In genomic region chr19:1206733-1207301, GRCh38 we compare ENCODE assay signal across 6 cellular contexts. TPM values are rescaled to one million over a fixed set of nuclear protein-coding genes. Genes with fewer than 3 reads are reported as not detected.
DNase-seq lines count a peak whose midpoint lies in the region; ATAC-seq and FAIRE-seq lines count a peak whose summit lies in the region.

No MANE protein-coding gene starts in this region.

- FAIRE-seq in HTR-8/SVneo (lab: Jason Lieb, UNC): no peak

- peak; percentile 1 for ATAC-seq in activated naive CD8-positive, alpha-beta T cell treated with anti-CD3 and anti-CD28 coated beads, Interleukin-2, amount 10 ng/mL, durations not matched to agents 7 days and 5 days (ENCODE audit: low read depth)

- H3K4me1 Mint-ChIP-seq in IgD-negative memory B cell: peaks cover 3 to 12% (median 12%) of the 10 kb centered on the region in 3 donors
- H3K4me1 Mint-ChIP-seq in activated naive CD8-positive, alpha-beta T cell treated with anti-CD3 and anti-CD28 coated beads, Interleukin-2, amount 10 ng/mL, durations not matched to agents 7 days and 5 days: peaks cover 27% of the 10 kb centered on the region

- no peaks in the 10 kb centered on the region for H3K36me3 Mint-ChIP-seq in IgD-negative memory B cell
- peaks cover 13% of the 10 kb centered on the region for H3K36me3 Mint-ChIP-seq in activated naive CD8-positive, alpha-beta T cell treated with anti-CD3 and anti-CD28 coated beads, Interleukin-2, amount 10 ng/mL, durations not matched to agents 7 days and 5 days

- POLR2A ChIA-PET in activated naive CD8-positive, alpha-beta T cell treated with anti-CD3 and anti-CD28 coated beads, Interleukin-2, amount 10 ng/mL, durations not matched to agents 7 days and 5 days (lab: Charles Lee): no interaction called here

- no peaks in the 10 kb centered on the region for H3K9me3 Mint-ChIP-seq in IgD-negative memory B cell
- no peaks in the 10 kb centered on the region for H3K9me3 Mint-ChIP-seq in activated naive CD8-positive, alpha-beta T cell treated with anti-CD3 and anti-CD28 coated beads, Interleukin-2, amount 10 ng/mL, durations not matched to agents 7 days and 5 days

- WGBS in mesodermal cell (ENCODE audit: insufficient coverage in 2 of 2), 2 experiments: 1 to 5% methylated on average over 22 to 30 of the region's 32 CpGs

- peak overlapping the region; percentile 39 for H3K27ac ChIP-seq in mesodermal cell (ENCODE audit: low read depth, low read length, severe bottlenecking)

- peak; percentile 62 for DNase-seq in activated naive CD8-positive, alpha-beta T cell treated with anti-CD3 and anti-CD28 coated beads, Interleukin-2, amount 10 ng/mL, durations not matched to agents 7 days and 5 days
- DNase-seq in HTR-8/SVneo (ENCODE audit: insufficient read length, low spot score): no peak
- DNase-seq in amniotic stem cell (lab: John Stamatoyannopoulos, UW): no peak
- no peak for DNase-seq in AG20443 (ENCODE audit: low spot score)

- H3K36me3 ChIP-seq in mesodermal cell (ENCODE audit: control insufficient read depth, insufficient read depth, low read length): peaks cover 38% of the 10 kb centered on the region

- peak overlapping the region; percentile 94 to 96 (median 94) for H3K27ac Mint-ChIP-seq in IgD-negative memory B cell
- peak overlapping the region; percentile 91 for H3K27ac Mint-ChIP-seq in activated naive CD8-positive, alpha-beta T cell treated with anti-CD3 and anti-CD28 coated beads, Interleukin-2, amount 10 ng/mL, durations not matched to agents 7 days and 5 days

- peak overlapping the region; percentile 89 to 99 (median 98) for H3K4me3 Mint-ChIP-seq in IgD-negative memory B cell
- H3K4me3 Mint-ChIP-seq in activated naive CD8-positive, alpha-beta T cell treated with anti-CD3 and anti-CD28 coated beads, Interleukin-2, amount 10 ng/mL, durations not matched to agents 7 days and 5 days: peak overlapping the region; percentile 97

- peaks cover 21% of the 10 kb centered on the region for H3K4me1 ChIP-seq in mesodermal cell (ENCODE audit: control insufficient read depth, insufficient read depth, low read length, poor library complexity, severe bottlenecking)

- H3K27me3 Mint-ChIP-seq in IgD-negative memory B cell: no peaks in the 10 kb centered on the region
- H3K27me3 Mint-ChIP-seq in activated naive CD8-positive, alpha-beta T cell treated with anti-CD3 and anti-CD28 coated beads, Interleukin-2, amount 10 ng/mL, durations not matched to agents 7 days and 5 days: no peaks in the 10 kb centered on the region

- H3K4me3 ChIP-seq in mesodermal cell (ENCODE audit: extremely low read depth, insufficient read depth, low read length, poor library complexity, severe bottlenecking): peak overlapping the region; percentile 76

- H3K9me3 ChIP-seq in mesodermal cell (ENCODE audit: control insufficient read depth, low read length): no peaks in the 10 kb centered on the region

RNA-seq across cellular contexts. Expression of gene STK11, which starts 1.2 kb away (rescaled TPM):
- 14.9 TPM for polyA plus RNA-seq in IgD-negative memory B cell
- 10 to 100 TPM; 87.1 to 87.2 TPM for total RNA-seq in activated naive CD8-positive, alpha-beta T cell treated with anti-CD3 and anti-CD28 coated beads, Interleukin-2, amount 10 ng/mL, durations not matched to agents 7 days and 5 days
- 51.9 TPM for polyA plus RNA-seq in mesodermal cell (2013, experiment 1 of 2)
- polyA plus RNA-seq in mesodermal cell (2013, experiment 2 of 2): 51.1 TPM

RNA-seq across cellular contexts. Expression of gene CBARP, which starts 31.0 kb away (rescaled TPM):
- polyA plus RNA-seq in IgD-negative memory B cell: not detected
- under 1 TPM; 0.14 to 0.17 TPM for total RNA-seq in activated naive CD8-positive, alpha-beta T cell treated with anti-CD3 and anti-CD28 coated beads, Interleukin-2, amount 10 ng/mL, durations not matched to agents 7 days and 5 days
- 11.5 TPM for polyA plus RNA-seq in mesodermal cell (2013, experiment 1 of 2)
- polyA plus RNA-seq in mesodermal cell (2013, experiment 2 of 2): 12.2 TPM

RNA-seq across cellular contexts. Expression of gene SBNO2, which starts 32.7 kb away (rescaled TPM):
- 2.1 TPM for polyA plus RNA-seq in IgD-negative memory B cell
- 10 to 100 TPM; 77.7 to 90.6 TPM for total RNA-seq in activated naive CD8-positive, alpha-beta T cell treated with anti-CD3 and anti-CD28 coated beads, Interleukin-2, amount 10 ng/mL, durations not matched to agents 7 days and 5 days
- 23.2 TPM for polyA plus RNA-seq in mesodermal cell (2013, experiment 1 of 2)
- polyA plus RNA-seq in mesodermal cell (2013, experiment 2 of 2): 21.3 TPM

RNA-seq across cellular contexts. Expression of gene ATP5F1D, which starts 34.7 kb away (rescaled TPM):
- 339 TPM for polyA plus RNA-seq in IgD-negative memory B cell
- total RNA-seq in activated naive CD8-positive, alpha-beta T cell treated with anti-CD3 and anti-CD28 coated beads, Interleukin-2, amount 10 ng/mL, durations not matched to agents 7 days and 5 days: 100 to 1,000 TPM; 157 to 161 TPM
- 132 TPM for polyA plus RNA-seq in mesodermal cell (2013, experiment 1 of 2)
- 98.5 TPM for polyA plus RNA-seq in mesodermal cell (2013, experiment 2 of 2)

RNA-seq across cellular contexts. Expression of gene MIDN, which starts 41.6 kb away (rescaled TPM):
- 4.8 TPM for polyA plus RNA-seq in IgD-negative memory B cell
- 10 to 100 TPM; 75.2 to 80.7 TPM for total RNA-seq in activated naive CD8-positive, alpha-beta T cell treated with anti-CD3 and anti-CD28 coated beads, Interleukin-2, amount 10 ng/mL, durations not matched to agents 7 days and 5 days
- polyA plus RNA-seq in mesodermal cell (2013, experiment 1 of 2): 101 TPM
- 84.0 TPM for polyA plus RNA-seq in mesodermal cell (2013, experiment 2 of 2)
